ENCODE assay signal across 1 cellular context in genomic region chr22:38503021-38503420, GRCh38.
TF ChIP-seq lines count a peak whose summit lies in the region.

No MANE protein-coding gene starts in this region.

TF ChIP-seq in H1, 55 proteins besides CTCF, POLR2A, EP300 and RAD21:
- peak; percentile 32; the same call in 1 of the 2 replicates for TF ChIP-seq POLR2AphosphoS5 (IDR thresholded peaks at IDR 0.05; ENCODE audit: low read depth, low read length)
- TF ChIP-seq GTF2F1 (IDR thresholded peaks at IDR 0.05; ENCODE audit: borderline replicate concordance, low read depth, low read length) = no peak
- no peak for TF ChIP-seq RBBP5 (IDR thresholded peaks at IDR 0.05; ENCODE audit: borderline replicate concordance, low read depth, low read length)
